In the genomic region with DNA sequence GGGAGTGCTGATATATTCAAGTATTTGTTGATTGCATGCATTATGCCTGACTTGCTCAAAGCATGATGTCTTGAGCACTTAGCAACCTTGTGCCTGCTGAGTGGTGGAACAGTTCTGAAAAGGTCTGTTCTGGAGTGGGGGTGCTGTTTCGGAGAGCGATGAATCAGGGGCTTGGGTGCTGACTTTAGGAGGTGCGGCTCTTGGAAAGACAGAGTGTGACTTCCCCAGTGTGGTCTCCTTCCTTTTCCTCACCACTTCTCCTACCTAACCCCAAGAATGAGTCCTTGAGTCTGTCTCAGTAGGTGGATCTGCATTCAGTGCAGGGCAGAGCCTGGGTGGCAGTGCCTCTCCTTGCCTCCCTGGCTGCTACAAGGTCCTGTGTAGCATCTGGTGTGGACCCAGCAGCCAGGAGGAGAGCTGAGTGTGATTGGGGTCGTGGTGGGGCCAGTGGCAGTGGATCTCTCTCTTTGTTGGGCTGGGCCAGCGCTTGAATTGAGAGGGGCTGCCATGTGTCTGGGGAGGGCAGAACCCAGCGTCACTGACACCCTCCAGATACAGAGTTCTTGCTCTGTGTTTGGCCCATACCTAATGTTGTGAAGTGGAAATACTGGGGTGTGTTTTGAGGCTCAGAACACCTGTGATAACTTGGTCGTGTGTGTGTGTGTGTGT, we compare ENCODE assay signal across 1 cellular context.
TF ChIP-seq lines count a peak whose summit lies in the region.

No MANE protein-coding gene starts in this region.

TF ChIP-seq in GM23338, 12 proteins besides CTCF, POLR2A, EP300 and RAD21 (continued from another document):
- no peak for TF ChIP-seq STAT1 (IDR thresholded peaks at IDR 0.05; ENCODE audit: unreplicated experiment)
- TF ChIP-seq CREB1 (CRISPR knock-in tag; IDR thresholded peaks at IDR 0.05; ENCODE audit: low read depth): no peak
- TF ChIP-seq, protein P1, sequence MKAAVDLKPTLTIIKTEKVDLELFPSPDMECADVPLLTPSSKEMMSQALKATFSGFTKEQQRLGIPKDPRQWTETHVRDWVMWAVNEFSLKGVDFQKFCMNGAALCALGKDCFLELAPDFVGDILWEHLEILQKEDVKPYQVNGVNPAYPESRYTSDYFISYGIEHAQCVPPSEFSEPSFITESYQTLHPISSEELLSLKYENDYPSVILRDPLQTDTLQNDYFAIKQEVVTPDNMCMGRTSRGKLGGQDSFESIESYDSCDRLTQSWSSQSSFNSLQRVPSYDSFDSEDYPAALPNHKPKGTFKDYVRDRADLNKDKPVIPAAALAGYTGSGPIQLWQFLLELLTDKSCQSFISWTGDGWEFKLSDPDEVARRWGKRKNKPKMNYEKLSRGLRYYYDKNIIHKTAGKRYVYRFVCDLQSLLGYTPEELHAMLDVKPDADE (IDR thresholded peaks at IDR 0.05): no peak
- TF ChIP-seq, protein P2, sequence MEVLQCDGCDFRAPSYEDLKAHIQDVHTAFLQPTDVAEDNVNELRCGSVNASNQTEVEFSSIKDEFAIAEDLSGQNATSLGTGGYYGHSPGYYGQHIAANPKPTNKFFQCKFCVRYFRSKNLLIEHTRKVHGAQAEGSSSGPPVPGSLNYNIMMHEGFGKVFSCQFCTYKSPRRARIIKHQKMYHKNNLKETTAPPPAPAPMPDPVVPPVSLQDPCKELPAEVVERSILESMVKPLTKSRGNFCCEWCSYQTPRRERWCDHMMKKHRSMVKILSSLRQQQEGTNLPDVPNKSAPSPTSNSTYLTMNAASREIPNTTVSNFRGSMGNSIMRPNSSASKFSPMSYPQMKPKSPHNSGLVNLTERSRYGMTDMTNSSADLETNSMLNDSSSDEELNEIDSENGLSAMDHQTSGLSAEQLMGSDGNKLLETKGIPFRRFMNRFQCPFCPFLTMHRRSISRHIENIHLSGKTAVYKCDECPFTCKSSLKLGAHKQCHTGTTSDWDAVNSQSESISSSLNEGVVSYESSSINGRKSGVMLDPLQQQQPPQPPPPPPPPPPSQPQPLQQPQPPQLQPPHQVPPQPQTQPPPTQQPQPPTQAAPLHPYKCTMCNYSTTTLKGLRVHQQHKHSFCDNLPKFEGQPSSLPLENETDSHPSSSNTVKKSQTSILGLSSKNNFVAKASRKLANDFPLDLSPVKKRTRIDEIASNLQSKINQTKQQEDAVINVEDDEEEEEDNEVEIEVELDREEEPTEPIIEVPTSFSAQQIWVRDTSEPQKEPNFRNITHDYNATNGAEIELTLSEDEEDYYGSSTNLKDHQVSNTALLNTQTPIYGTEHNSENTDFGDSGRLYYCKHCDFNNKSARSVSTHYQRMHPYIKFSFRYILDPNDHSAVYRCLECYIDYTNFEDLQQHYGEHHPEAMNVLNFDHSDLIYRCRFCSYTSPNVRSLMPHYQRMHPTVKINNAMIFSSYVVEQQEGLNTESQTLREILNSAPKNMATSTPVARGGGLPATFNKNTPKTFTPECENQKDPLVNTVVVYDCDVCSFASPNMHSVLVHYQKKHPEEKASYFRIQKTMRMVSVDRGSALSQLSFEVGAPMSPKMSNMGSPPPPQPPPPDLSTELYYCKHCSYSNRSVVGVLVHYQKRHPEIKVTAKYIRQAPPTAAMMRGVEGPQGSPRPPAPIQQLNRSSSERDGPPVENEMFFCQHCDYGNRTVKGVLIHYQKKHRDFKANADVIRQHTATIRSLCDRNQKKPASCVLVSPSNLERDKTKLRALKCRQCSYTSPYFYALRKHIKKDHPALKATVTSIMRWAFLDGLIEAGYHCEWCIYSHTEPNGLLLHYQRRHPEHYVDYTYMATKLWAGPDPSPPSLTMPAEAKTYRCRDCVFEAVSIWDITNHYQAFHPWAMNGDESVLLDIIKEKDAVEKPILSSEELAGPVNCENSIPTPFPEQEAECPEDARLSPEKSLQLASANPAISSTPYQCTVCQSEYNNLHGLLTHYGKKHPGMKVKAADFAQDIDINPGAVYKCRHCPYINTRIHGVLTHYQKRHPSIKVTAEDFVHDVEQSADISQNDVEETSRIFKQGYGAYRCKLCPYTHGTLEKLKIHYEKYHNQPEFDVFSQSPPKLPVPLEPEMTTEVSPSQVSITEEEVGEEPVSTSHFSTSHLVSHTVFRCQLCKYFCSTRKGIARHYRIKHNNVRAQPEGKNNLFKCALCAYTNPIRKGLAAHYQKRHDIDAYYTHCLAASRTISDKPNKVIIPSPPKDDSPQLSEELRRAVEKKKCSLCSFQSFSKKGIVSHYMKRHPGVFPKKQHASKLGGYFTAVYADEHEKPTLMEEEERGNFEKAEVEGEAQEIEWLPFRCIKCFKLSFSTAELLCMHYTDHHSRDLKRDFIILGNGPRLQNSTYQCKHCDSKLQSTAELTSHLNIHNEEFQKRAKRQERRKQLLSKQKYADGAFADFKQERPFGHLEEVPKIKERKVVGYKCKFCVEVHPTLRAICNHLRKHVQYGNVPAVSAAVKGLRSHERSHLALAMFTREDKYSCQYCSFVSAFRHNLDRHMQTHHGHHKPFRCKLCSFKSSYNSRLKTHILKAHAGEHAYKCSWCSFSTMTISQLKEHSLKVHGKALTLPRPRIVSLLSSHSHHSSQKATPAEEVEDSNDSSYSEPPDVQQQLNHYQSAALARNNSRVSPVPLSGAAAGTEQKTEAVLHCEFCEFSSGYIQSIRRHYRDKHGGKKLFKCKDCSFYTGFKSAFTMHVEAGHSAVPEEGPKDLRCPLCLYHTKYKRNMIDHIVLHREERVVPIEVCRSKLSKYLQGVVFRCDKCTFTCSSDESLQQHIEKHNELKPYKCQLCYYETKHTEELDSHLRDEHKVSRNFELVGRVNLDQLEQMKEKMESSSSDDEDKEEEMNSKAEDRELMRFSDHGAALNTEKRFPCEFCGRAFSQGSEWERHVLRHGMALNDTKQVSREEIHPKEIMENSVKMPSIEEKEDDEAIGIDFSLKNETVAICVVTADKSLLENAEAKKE (CRISPR knock-in tag; IDR thresholded peaks at IDR 0.05): no peak
- TF ChIP-seq NANOG (IDR thresholded peaks at IDR 0.05; ENCODE audit: borderline replicate concordance): no peak
- TF ChIP-seq REST (IDR thresholded peaks at IDR 0.05; ENCODE audit: unreplicated experiment): no peak
- TF ChIP-seq ZNF114 (CRISPR knock-in tag; IDR thresholded peaks at IDR 0.05): no peak
